In genomic region chr16:12876778-12877177, GRCh38 we compare ENCODE assay signal across 17 cellular contexts. TPM values are rescaled to one million over a fixed set of nuclear protein-coding genes. Genes with fewer than 3 reads are reported as not detected.
DNase-seq lines count a peak whose midpoint lies in the region; ATAC-seq, FAIRE-seq and TF ChIP-seq lines count a peak whose summit lies in the region.
"Had no signal": no experiment of that assay in that cellular context is flagged by ENCODE, and none has a peak within 500 bp of the region (broad histone marks: within the 10 kb centered on the region; RNA-seq: fewer than 3 reads in every experiment).

No MANE protein-coding gene starts in this region.

- H3K27ac Mint-ChIP-seq in activated CD8-positive, alpha-beta T cell treated with anti-CD3 and anti-CD28 coated beads for 36 hours = no peak overlapping the region
- H3K27ac Mint-ChIP-seq: CD8-positive, alpha-beta T cell; T-cell had no signal

- FAIRE-seq in H1 (lab: Jason Lieb, UNC) = no peak
- FAIRE-seq: D721Med, K562 had no signal

- H4K91ac ChIP-seq in H1 (replicated peaks; ENCODE audit: insufficient read length, low read length) = no peak overlapping the region

- DNase-seq in NCI-H1105 treated with DMSO at 0.1 percent for 48 hours (lab: John Stamatoyannopoulos, UW) (peak; percentile 44), NCI-H1105 (lab: John Stamatoyannopoulos, UW) (no peak), NCI-H2029 (lab: John Stamatoyannopoulos, UW) (peak; percentile 68), NCI-H460 (ENCODE audit: extremely low read depth, low read depth) (peak; percentile 72), H1 (ENCODE audit: low read depth in 1 of 2, low spot score in 2 of 2) (no peak), ovary (no peak), hippocampal formation (lab: John Stamatoyannopoulos, UW) (no peak)
- no peak for DNase-seq in activated CD8-positive, alpha-beta T cell treated with anti-CD3 and anti-CD28 coated beads for 36 hours
- DNase-seq: CD8-positive, alpha-beta T cell; H7; NCI-H2171 treated with DMSO at 0.1 percent for 48 hours; NCI-H524 treated with DMSO at 0.1 percent for 48 hours; T-cell had no signal

- WGBS in H1 (ENCODE audit: extremely low coverage in 1 of 2, insufficient coverage in 1 of 2, insufficient read length in 1 of 2, insufficient replicate concordance in 2 of 2, low coverage in 1 of 2, low lambda C conversion rate in 2 of 2, missing lambda C conversion rate in 1 of 2), 2 experiments = 93% methylated on average over 5 of the region's 5 CpGs; no CpG with 5 or more reads in 1 of the 2 experiments
- whole genome bisulfite sequencing in ovary, 3 donors = 75 to 83% (median 82%) methylated on average over 5 of the region's 5 CpGs

- H3K23ac ChIP-seq in H1 (ENCODE audit: insufficient read length) = no peak overlapping the region

- intact Hi-C loops in ovary (cut with DNase I) = no loop called here
- intact Hi-C loops in activated CD8-positive, alpha-beta T cell treated with anti-CD3 and anti-CD28 coated beads for 36 hours (cut with micrococcal nuclease) = no loop called here

- TF ChIP-seq POLR2A in H1 (IDR thresholded peaks at IDR 0.05; ENCODE audit: control extremely low read depth in 1 of 2, low read depth in 2 of 2, low read length in 2 of 2) (no peak), ovary (IDR thresholded peaks at IDR 0.05) (no peak)

- no peak overlapping the region for H2BK12ac ChIP-seq in H1 (ENCODE audit: low read depth, low read length)

- H2BK5ac ChIP-seq in H1 (ENCODE audit: low read depth, low read length) = no peak overlapping the region

- H3K27ac ChIP-seq in H1 (ENCODE audit: low read depth, low read length) = no peak overlapping the region
- no peak overlapping the region for H3K27ac ChIP-seq in ovary
- H3K27ac ChIP-seq: 22Rv1, BLaER1 had no signal

- H3K18ac ChIP-seq in H1 (ENCODE audit: extremely low read depth, low read length) = no peak overlapping the region

- no peak for ATAC-seq in activated CD8-positive, alpha-beta T cell treated with anti-CD3 and anti-CD28 coated beads for 36 hours
- ATAC-seq: CD8-positive, alpha-beta T cell; K562; T-cell had no signal

- H2BK20ac ChIP-seq in H1 (ENCODE audit: low read length) = no peak overlapping the region

- H3K4me3 Mint-ChIP-seq in activated CD8-positive, alpha-beta T cell treated with anti-CD3 and anti-CD28 coated beads for 36 hours = no peak overlapping the region
- H3K4me3 Mint-ChIP-seq: CD8-positive, alpha-beta T cell; T-cell had no signal

- no peaks in the 10 kb centered on the region for H3K36me3 ChIP-seq in H1 (ENCODE audit: control insufficient read depth in 2 of 4, insufficient read depth in 4 of 4, low read length in 3 of 4)
- no peaks in the 10 kb centered on the region for H3K36me3 ChIP-seq in ovary
- H3K36me3 ChIP-seq: BLaER1 had no signal

- no peak overlapping the region for H3K56ac ChIP-seq in H1 (replicated peaks; ENCODE audit: insufficient read length, low read depth, low read length)

- no peak overlapping the region for H3K9ac ChIP-seq in H1 (replicated peaks in 1 of 4; ENCODE audit: extremely low read depth in 1 of 4, low read depth in 3 of 4, low read length in 3 of 4)
- H3K9ac ChIP-seq: BLaER1 had no signal

- H3K79me1 ChIP-seq in H1 (ENCODE audit: low read depth, low read length) = no peaks in the 10 kb centered on the region

- 0 out of 2 replicates have a peak overlapping the region, but pooled peaks have one; percentile 31 for H2AFZ ChIP-seq in H1 (ENCODE audit: low read length)

- no peak overlapping the region for H2BK120ac ChIP-seq in H1 (replicated peaks; ENCODE audit: low read depth, low read length)

- no peak overlapping the region for H4K5ac ChIP-seq in H1 (ENCODE audit: insufficient read length, low read depth, low read length)

- H3K79me2 ChIP-seq in H1 (ENCODE audit: control insufficient read depth in 1 of 2, insufficient read depth in 2 of 2, low read length in 2 of 2) = no peaks in the 10 kb centered on the region

- CTCF ChIA-PET in H1 (lab: Charles Lee; ENCODE audit: partially characterized antibody) = no interaction called here
- CTCF ChIA-PET in activated CD8-positive, alpha-beta T cell treated with anti-CD3 and anti-CD28 coated beads for 36 hours (lab: Charles Lee) = no interaction called here

- no peaks in the 10 kb centered on the region for H3K36me3 Mint-ChIP-seq in activated CD8-positive, alpha-beta T cell treated with anti-CD3 and anti-CD28 coated beads for 36 hours (ENCODE audit: low read depth)
- H3K36me3 Mint-ChIP-seq: CD8-positive, alpha-beta T cell; T-cell had no signal

- TF ChIP-seq CTCF in H1 (IDR thresholded peaks at IDR 0.05; ENCODE audit: control extremely low read depth in 1 of 3, insufficient read depth in 1 of 3, low read depth in 1 of 3, low read length in 3 of 3) (no peak), ovary (IDR thresholded peaks at IDR 0.05) (no peak)
- TF ChIP-seq CTCF in activated CD8-positive, alpha-beta T cell treated with anti-CD3 and anti-CD28 coated beads for 36 hours (IDR thresholded peaks at IDR 0.05) = no peak

- H3K9me3 Mint-ChIP-seq in activated CD8-positive, alpha-beta T cell treated with anti-CD3 and anti-CD28 coated beads for 36 hours = no peaks in the 10 kb centered on the region
- H3K9me3 Mint-ChIP-seq: CD8-positive, alpha-beta T cell had no signal

- no peak for TF ChIP-seq EP300 in H1 (IDR thresholded peaks at IDR 0.05; ENCODE audit: borderline replicate concordance in 1 of 2, low read depth in 2 of 2, low read length in 2 of 2)
- no peak for TF ChIP-seq EP300 in ovary (IDR thresholded peaks at IDR 0.05)

- H3K4ac ChIP-seq in H1 (replicated peaks; ENCODE audit: insufficient read length, low read depth, low read length) = no peak overlapping the region

- H3K23me2 ChIP-seq in H1 (ENCODE audit: low read depth, low read length) = peaks cover 1% of the 10 kb centered on the region; the same call in 1 of the 2 replicates

- H3K9me3 ChIP-seq in H1 (ENCODE audit: insufficient read depth in 2 of 2, low read depth in 1 of 2, low read length in 1 of 2) (no peaks in the 10 kb centered on the region), ovary (no peaks in the 10 kb centered on the region)
- H3K9me3 ChIP-seq: BLaER1 had no signal

- H2BK15ac ChIP-seq in H1 (ENCODE audit: low read length) = no peak overlapping the region

- no peak for TF ChIP-seq RAD21 in H1 (IDR thresholded peaks at IDR 0.05 in 1 of 2, conservative IDR thresholded peaks at IDR 0.05 in 1 of 2; ENCODE audit: low read depth in 2 of 2, low read length in 2 of 2)

- POLR2A ChIA-PET in H1 (lab: Charles Lee; ENCODE audit: partially characterized antibody) = no interaction called here
- POLR2A ChIA-PET in activated CD8-positive, alpha-beta T cell treated with anti-CD3 and anti-CD28 coated beads for 36 hours (lab: Charles Lee) = no interaction called here

- no peak overlapping the region for H2AK5ac ChIP-seq in H1 (ENCODE audit: low read depth, low read length)

- no peaks in the 10 kb centered on the region for H3K4me1 Mint-ChIP-seq in activated CD8-positive, alpha-beta T cell treated with anti-CD3 and anti-CD28 coated beads for 36 hours (ENCODE audit: low read depth)
- H3K4me1 Mint-ChIP-seq: T-cell had no signal

- H3K27me3 ChIP-seq in H1 (replicated peaks in 1 of 4; ENCODE audit: control insufficient read depth in 3 of 4, extremely low read depth in 1 of 4, insufficient read depth in 3 of 4, low read length in 3 of 4) (no peaks in the 10 kb centered on the region), ovary (no peaks in the 10 kb centered on the region)
- H3K27me3 ChIP-seq: BLaER1 had no signal

- no peak overlapping the region for H4K8ac ChIP-seq in H1 (ENCODE audit: extremely low read depth, insufficient read depth, low read length)

- H3K4me3 ChIP-seq in H1 (ENCODE audit: extremely low read depth in 1 of 4, insufficient read depth in 2 of 4, low read depth in 3 of 4, low read length in 4 of 4) = no peak overlapping the region
- no peak overlapping the region for H3K4me3 ChIP-seq in ovary
- H3K4me3 ChIP-seq: BLaER1, K562 had no signal

- peaks cover 0 to 2% (median 0%) of the 10 kb centered on the region in 4 experiments; a peak in 1 of 7 replicates for H3K4me1 ChIP-seq in H1 (replicated peaks in 1 of 4; ENCODE audit: control insufficient read depth in 3 of 4, insufficient read depth in 4 of 4, low read length in 3 of 4)
- H3K4me1 ChIP-seq in ovary (ENCODE audit: insufficient read depth) = no peaks in the 10 kb centered on the region
- H3K4me1 ChIP-seq: BLaER1 had no signal

- H3K4me2 ChIP-seq in H1 (ENCODE audit: insufficient read depth in 1 of 2, low read depth in 2 of 2, low read length in 2 of 2) = no peak overlapping the region
- H3K4me2 ChIP-seq: BLaER1 had no signal

- H3K27me3 Mint-ChIP-seq in activated CD8-positive, alpha-beta T cell treated with anti-CD3 and anti-CD28 coated beads for 36 hours = peaks cover 4% of the 10 kb centered on the region

- H4K20me1 ChIP-seq in H1 (replicated peaks in 1 of 2; ENCODE audit: control insufficient read depth in 1 of 2, insufficient read depth in 2 of 2, low read length in 2 of 2) = no peaks in the 10 kb centered on the region
- H4K20me1 ChIP-seq: BLaER1 had no signal

- no peak overlapping the region for H3K14ac ChIP-seq in H1 (ENCODE audit: insufficient read length)

TF ChIP-seq in H1, 55 proteins besides CTCF, POLR2A, EP300 and RAD21:
- no peak for TF ChIP-seq CHD2 (IDR thresholded peaks at IDR 0.05; ENCODE audit: low read length)
- TF ChIP-seq POU5F1 (IDR thresholded peaks at IDR 0.05; ENCODE audit: low read depth, low read length) = no peak

RNA-seq across cellular contexts. Expression of gene SHISA9, which starts 24.6 kb away (rescaled TPM):
- 0.02 and 0.12 TPM in 2 replicates for total RNA-seq in NCI-H460 (2014; rRNA removed; shearing (Covaris generic))
- 0.03 TPM in 1 of 2 replicates, not detected in the other for polyA plus RNA-seq in NCI-H460 (2014; cell fraction: nucleus; rRNA removed)
- total RNA-seq in H1 (2021; fragmentation: NEBNext Ultra II Directional; extraction: Animal tissue kit (Norgen Biotek cat#: 25700)) = 39.8 and 41.9 TPM in 2 replicates
- polyA plus RNA-seq in H1 (2011; rRNA removed) (25.6 and 28.7 TPM in 2 replicates), ovary (under 1 TPM; 0.08 to 0.13 TPM)
- 18.3 TPM for polyA plus RNA-seq in H1 (2011; cell fraction: cytosol; rRNA removed)
- 29.4 TPM for polyA plus RNA-seq in H1 (2011; cell fraction: nucleus; rRNA removed)
- 13.7 to 20.8 TPM (median 17.4 TPM) in 4 replicates for polyA plus RNA-seq in H1 (2012, experiment 1 of 2)
- polyA plus RNA-seq in H1 (2012, experiment 2 of 2) = 6.6 TPM
- 22.3 TPM for polyA plus RNA-seq in H1 (2013, experiment 1 of 2)
- polyA plus RNA-seq in H1 (2013, experiment 2 of 2) = 26.4 TPM
- 31.8 and 36.5 TPM in 2 replicates for polyA minus RNA-seq in H1 (2011; rRNA and poly(A)+ RNA removed)
- 41.0 TPM for polyA minus RNA-seq in H1 (2011; cell fraction: cytosol; rRNA and poly(A)+ RNA removed)
- 93.2 TPM for polyA minus RNA-seq in H1 (2011; cell fraction: nucleus; rRNA and poly(A)+ RNA removed)
- total RNA-seq in ovary = under 1 TPM in 4 of 7 donors, not detected in 3; 0.03 to 0.47 (median 0.16) TPM
- not detected for total RNA-seq in activated CD8-positive, alpha-beta T cell treated with anti-CD3 and anti-CD28 coated beads for 36 hours

Comparison
In these comparisons a context has a peak if more than half of its experiments do, and no peak if none do; other contexts are left out.
1. DNase-seq: peak in NCI-H1105 treated with DMSO at 0.1 percent for 48 hours (single experiment), NCI-H2029 (single experiment) and NCI-H460 (single experiment); none in NCI-H1105 (single experiment), H1 (0 of 2), ovary (0 of 5), hippocampal formation (0 of 2) and activated CD8-positive, alpha-beta T cell treated with anti-CD3 and anti-CD28 coated beads for 36 hours (single experiment).
2. RNA of gene SHISA9, which starts 24.6 kb away (total RNA-seq): 39.8 to 41.9 TPM in H1; 0.03 to 0.47 TPM in ovary, 0.02 to 0.12 TPM in NCI-H460 and not detected in activated CD8-positive, alpha-beta T cell treated with anti-CD3 and anti-CD28 coated beads for 36 hours; every median in the first group is over 10 times any median in the second.